ENCODE assay signal across 11 cellular contexts in the genomic region with DNA sequence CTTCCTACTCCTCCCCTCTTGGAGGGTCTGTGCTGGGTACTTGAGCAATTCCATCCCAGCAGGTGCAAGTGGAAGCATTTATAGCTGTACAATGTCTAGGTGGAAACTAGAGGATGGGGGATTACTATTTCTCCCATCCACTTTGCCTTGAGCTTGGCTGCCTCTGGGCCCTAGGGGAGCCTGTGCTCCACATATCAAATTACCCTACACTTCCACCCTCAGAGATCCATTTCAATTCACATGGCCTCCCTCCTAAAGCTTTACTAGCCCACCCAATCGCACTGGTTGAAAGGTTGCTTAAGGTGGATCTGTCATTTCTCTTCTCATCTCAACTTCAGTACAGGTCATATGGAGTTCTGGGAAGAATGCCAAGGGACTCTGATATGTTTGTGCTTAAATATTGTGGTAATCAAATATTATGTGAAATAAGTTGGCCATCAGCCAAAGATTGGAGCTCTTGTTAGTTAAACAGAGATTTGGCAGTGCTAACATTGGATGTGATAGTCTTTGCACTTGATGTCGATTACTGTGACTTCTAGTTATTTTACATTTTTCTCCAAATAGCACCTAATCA. TPM values are rescaled to one million over a fixed set of nuclear protein-coding genes. Genes with fewer than 3 reads are reported as not detected.
DNase-seq lines count a peak whose midpoint lies in the region; FAIRE-seq and TF ChIP-seq lines count a peak whose summit lies in the region.
"Had no signal": no experiment of that assay in that cellular context is flagged by ENCODE, and none has a peak within 500 bp of the region (broad histone marks: within the 10 kb centered on the region; RNA-seq: fewer than 3 reads in every experiment).

No MANE protein-coding gene starts in this region.

- H3K4me2 ChIP-seq in osteoblast (ENCODE audit: insufficient read depth, low read length): no peak overlapping the region

- no peak overlapping the region for H3K27ac ChIP-seq in osteoblast (ENCODE audit: low read depth, low read length)

- H3K27me3 Mint-ChIP-seq in activated CD4-positive, alpha-beta memory T cell treated with anti-CD3 and anti-CD28 coated beads for 36 hours: no peaks in the 10 kb centered on the region
- no peaks in the 10 kb centered on the region for H3K27me3 Mint-ChIP-seq in mesothelial cell of epicardium (ENCODE audit: low read depth)
- no peaks in the 10 kb centered on the region for H3K27me3 Mint-ChIP-seq in chondrocyte (ENCODE audit: low read depth)

- POLR2A ChIA-PET in activated CD4-positive, alpha-beta memory T cell treated with anti-CD3 and anti-CD28 coated beads for 36 hours (lab: Charles Lee): interaction anchor here (1.1 kb wide), 1 partner anchor 18 kb away, joined by 5 read pairs; no protein-coding TSS in a partner anchor

- no peaks in the 10 kb centered on the region for H4K20me1 ChIP-seq in osteoblast (ENCODE audit: insufficient read depth, low read length)

- H3K4me3 Mint-ChIP-seq in activated CD4-positive, alpha-beta memory T cell treated with anti-CD3 and anti-CD28 coated beads for 36 hours: no peak overlapping the region
- no peak overlapping the region for H3K4me3 Mint-ChIP-seq in mesothelial cell of epicardium
- no peak overlapping the region for H3K4me3 Mint-ChIP-seq in chondrocyte (ENCODE audit: unreplicated experiment)
- H3K4me3 Mint-ChIP-seq: HFFc6 had no signal

- intact Hi-C loops in activated CD4-positive, alpha-beta memory T cell treated with anti-CD3 and anti-CD28 coated beads for 36 hours (cut with micrococcal nuclease): no loop called here

- H3K9me3 ChIP-seq in osteoblast (ENCODE audit: low read depth, low read length): no peaks in the 10 kb centered on the region

- no peaks in the 10 kb centered on the region for H3K27me3 ChIP-seq in osteoblast (ENCODE audit: insufficient read depth, low read length)

- no peaks in the 10 kb centered on the region for H3K79me2 ChIP-seq in osteoblast (ENCODE audit: insufficient read depth, low read length)

- H3K4me1 ChIP-seq in osteoblast (ENCODE audit: insufficient read depth, low read length): peaks cover 9% of the 10 kb centered on the region

- no peak overlapping the region for H2AFZ ChIP-seq in osteoblast (ENCODE audit: low read length)

- H3K4me1 Mint-ChIP-seq in activated CD4-positive, alpha-beta memory T cell treated with anti-CD3 and anti-CD28 coated beads for 36 hours (ENCODE audit: low read depth): peaks cover 24% of the 10 kb centered on the region
- H3K4me1 Mint-ChIP-seq in mesothelial cell of epicardium (peaks cover 27% of the 10 kb centered on the region), chondrocyte (ENCODE audit: low read depth) (peaks cover 23% of the 10 kb centered on the region)

- no peaks in the 10 kb centered on the region for H3K36me3 ChIP-seq in osteoblast (ENCODE audit: insufficient read depth, low read length)

- peaks cover 20% of the 10 kb centered on the region for H3K36me3 Mint-ChIP-seq in activated CD4-positive, alpha-beta memory T cell treated with anti-CD3 and anti-CD28 coated beads for 36 hours
- H3K36me3 Mint-ChIP-seq in mesothelial cell of epicardium: no peaks in the 10 kb centered on the region
- H3K36me3 Mint-ChIP-seq in chondrocyte (ENCODE audit: low read depth): peaks cover 4% of the 10 kb centered on the region

- CTCF ChIA-PET in activated CD4-positive, alpha-beta memory T cell treated with anti-CD3 and anti-CD28 coated beads for 36 hours (lab: Charles Lee): interaction anchor here (0.7 to 1.0 kb wide), 3 partner anchors 12 to 82 kb away, joined by 3 read pairs; no protein-coding TSS in a partner anchor

- no peak for FAIRE-seq in GM19239 (lab: Jason Lieb, UNC)

- H3K27ac Mint-ChIP-seq in activated CD4-positive, alpha-beta memory T cell treated with anti-CD3 and anti-CD28 coated beads for 36 hours: peak overlapping the region; percentile 60
- H3K27ac Mint-ChIP-seq in mesothelial cell of epicardium: peak overlapping the region; percentile 47
- H3K27ac Mint-ChIP-seq in chondrocyte (ENCODE audit: unreplicated experiment): no peak overlapping the region
- H3K27ac Mint-ChIP-seq: HFFc6 had no signal

- DNase-seq in DMS53 treated with DMSO at 0.1 percent for 48 hours (lab: John Stamatoyannopoulos, UW; ENCODE audit: unreplicated experiment): peak; percentile 57
- DNase-seq in NCI-H2081 (lab: John Stamatoyannopoulos, UW): peak; percentile 95 to 98
- no peak for DNase-seq in activated CD4-positive, alpha-beta memory T cell treated with anti-CD3 and anti-CD28 coated beads for 36 hours
- DNase-seq in mesothelial cell of epicardium (ENCODE audit: low spot score in 2 of 2, unreplicated experiment in 2 of 2): no peak
- DNase-seq in GM19239 (ENCODE audit: insufficient read length, low spot score): no peak
- DNase-seq in osteoblast (ENCODE audit: insufficient read length, low spot score, missing footprints): no peak
- DNase-seq in chondrocyte (ENCODE audit: low spot score): no peak
- DNase-seq: activated effector memory CD4-positive, alpha-beta T cell treated with anti-CD3 and anti-CD28 coated beads, Interleukin-2, amount 50 U/mL, for 16 hours; HFFc6; hypothalamus; stimulated activated naive CD4-positive, alpha-beta T cell treated with Interleukin-2 at 50 U/mL for 16 hours had no signal

- no peaks in the 10 kb centered on the region for H3K9me3 Mint-ChIP-seq in activated CD4-positive, alpha-beta memory T cell treated with anti-CD3 and anti-CD28 coated beads for 36 hours
- H3K9me3 Mint-ChIP-seq in mesothelial cell of epicardium: no peaks in the 10 kb centered on the region
- H3K9me3 Mint-ChIP-seq in chondrocyte (ENCODE audit: low read depth): no peaks in the 10 kb centered on the region
- H3K9me3 Mint-ChIP-seq: HFFc6 had no signal

- TF ChIP-seq CTCF in mesothelial cell of epicardium (IDR thresholded peaks at IDR 0.05; ENCODE audit: unreplicated experiment) (no peak), osteoblast (IDR thresholded peaks at IDR 0.05; ENCODE audit: extremely low read depth, low read depth, low read length) (no peak), chondrocyte (IDR thresholded peaks at IDR 0.05) (no peak)

- no peak overlapping the region for H3K4me3 ChIP-seq in osteoblast (ENCODE audit: insufficient read depth, low read length)

RNA-seq across cellular contexts. Expression of a gene that starts 20.6 kb away (rescaled TPM):
- 100 to 1,000 TPM; 154 to 156 TPM for total RNA-seq in activated CD4-positive, alpha-beta memory T cell treated with anti-CD3 and anti-CD28 coated beads for 36 hours
- total RNA-seq in mesothelial cell of epicardium (57.6 to 62.7 TPM (median 58.1 TPM) in 3 replicates), osteoblast (9.0 and 9.1 TPM in 2 replicates), chondrocyte (29.0 to 32.5 TPM (median 29.1 TPM) in 3 replicates)

Comparison
In these comparisons a context has a peak if more than half of its experiments do, and no peak if none do; other contexts are left out.
1. DNase-seq: peak in DMS53 treated with DMSO at 0.1 percent for 48 hours (single experiment) and NCI-H2081 (2 of 2); none in activated CD4-positive, alpha-beta memory T cell treated with anti-CD3 and anti-CD28 coated beads for 36 hours (single experiment), mesothelial cell of epicardium (0 of 2), GM19239 (single experiment), osteoblast (single experiment) and chondrocyte (single experiment).